ENCODE assay signal across 15 cellular contexts in genomic region chr1:64680601-64681000, GRCh38.
A peak's percentile ranks its signal among the peaks of the same experiment; 100 is the strongest.
DNase-seq lines count a peak whose midpoint lies in the region; ATAC-seq and TF ChIP-seq lines count a peak whose summit lies in the region.
"Had no signal": no experiment of that assay in that cellular context is flagged by ENCODE, and none has a peak within 500 bp of the region (broad histone marks: within the 10 kb centered on the region; RNA-seq: fewer than 3 reads in every experiment).

No MANE protein-coding gene starts in this region.

- no peaks in the 10 kb centered on the region for H3K27me3 Mint-ChIP-seq in brain
- H3K27me3 Mint-ChIP-seq in neural progenitor cell (ENCODE audit: insufficient read depth, low read depth) = no peaks in the 10 kb centered on the region
- H3K27me3 Mint-ChIP-seq: CD4-positive, alpha-beta T cell had no signal

- DNase-seq in heart left ventricle (no peak), left ventricle myocardium inferior (no peak), neural progenitor cell (ENCODE audit: low spot score) (no peak)
- DNase-seq in activated CD4-positive, alpha-beta T cell treated with anti-CD3 and anti-CD28 coated beads for 48 hours = no peak
- DNase-seq: ACHN; C1 segment of cervical spinal cord; Calu3; CD4-positive, alpha-beta T cell; DMS 273 treated with DMSO at 0.1 percent for 48 hours; GOT3; H9 had no signal

- no peak overlapping the region for H3K27ac ChIP-seq in heart left ventricle
- no peak overlapping the region for H3K27ac ChIP-seq in left ventricle myocardium inferior (replicated peaks)
- no peak overlapping the region for H3K27ac ChIP-seq in neural progenitor cell
- H3K27ac ChIP-seq in temporal lobe (ENCODE audit: low read depth, low read length) = peak overlapping the region; percentile 44

- TF ChIP-seq POLR2A in heart left ventricle (IDR thresholded peaks at IDR 0.05) = no peak

- H3K4me3 Mint-ChIP-seq in brain (no peak overlapping the region), neural progenitor cell (no peak overlapping the region)
- H3K4me3 Mint-ChIP-seq: B cell; CD4-positive, alpha-beta T cell; H9 had no signal

- intact Hi-C loops in heart left ventricle (cut with DNase I) (loop anchor here in 4 of 10 donors (5.0 to 10.0 kb wide), 4 partner anchors 64 to 1004 kb away; partner anchors contain the start of gene RAVER2 (in 1 of the 4)), left ventricle myocardium inferior (cut with micrococcal nuclease) (no loop called here)

- no peak overlapping the region for H2AFZ ChIP-seq in neural progenitor cell (replicated peaks)

- H3K4me2 ChIP-seq in neural progenitor cell = no peak overlapping the region

- TF ChIP-seq CTCF in heart left ventricle (IDR thresholded peaks at IDR 0.05) (no peak), left ventricle myocardium inferior (IDR thresholded peaks at IDR 0.05; ENCODE audit: borderline replicate concordance) (no peak), brain (conservative IDR thresholded peaks at IDR 0.05) (no peak), neural progenitor cell (IDR thresholded peaks at IDR 0.05) (no peak)

- H3K9me3 ChIP-seq in heart left ventricle (no peaks in the 10 kb centered on the region), left ventricle myocardium inferior (replicated peaks) (no peaks in the 10 kb centered on the region), neural progenitor cell (ENCODE audit: low read depth) (no peaks in the 10 kb centered on the region)

- H3K9me3 Mint-ChIP-seq in brain (no peaks in the 10 kb centered on the region), neural progenitor cell (no peaks in the 10 kb centered on the region)
- H3K9me3 Mint-ChIP-seq: CD4-positive, alpha-beta T cell; H9 had no signal

- ATAC-seq in heart left ventricle = peak; percentile 30 to 87 (median 73)
- ATAC-seq in GM21529 (IDR thresholded peaks at IDR 0.05; ENCODE audit: unreplicated experiment) = no peak

- H3K4me3 ChIP-seq in heart left ventricle (no peak overlapping the region), left ventricle myocardium inferior (no peak overlapping the region), neural progenitor cell (no peak overlapping the region)

- WGBS in heart left ventricle, 4 donors = 45 to 69% (median 51%) methylated on average over 2 of the region's 2 CpGs

- H3K4me1 ChIP-seq in heart left ventricle = peaks cover 0 to 6% (median 0%) of the 10 kb centered on the region in 12 donors
- H3K4me1 ChIP-seq in left ventricle myocardium inferior = no peaks in the 10 kb centered on the region
- H3K4me1 ChIP-seq in neural progenitor cell = no peaks in the 10 kb centered on the region

- H4K20me1 ChIP-seq in neural progenitor cell (ENCODE audit: low read depth) = peaks cover under 1% of the 10 kb centered on the region

- no peaks in the 10 kb centered on the region for H3K79me2 ChIP-seq in neural progenitor cell (ENCODE audit: low read depth)

- H3K36me3 Mint-ChIP-seq in brain (peaks cover 82% of the 10 kb centered on the region), neural progenitor cell (peaks cover 72% of the 10 kb centered on the region)

- peaks cover 9% of the 10 kb centered on the region for H3F3A ChIP-seq in neural progenitor cell (ENCODE audit: low read depth)

- no peaks in the 10 kb centered on the region for H3K27me3 ChIP-seq in heart left ventricle
- no peaks in the 10 kb centered on the region for H3K27me3 ChIP-seq in left ventricle myocardium inferior (ENCODE audit: low read depth)
- H3K27me3 ChIP-seq in neural progenitor cell = no peaks in the 10 kb centered on the region

- H3K4me1 Mint-ChIP-seq in brain (peaks cover 54% of the 10 kb centered on the region), neural progenitor cell (peaks cover 32% of the 10 kb centered on the region)
- H3K4me1 Mint-ChIP-seq: B cell, H9 had no signal

- no peak overlapping the region for H3K9ac ChIP-seq in neural progenitor cell

- peak overlapping the region in 4 of 5 experiments; percentile 18 to 86 (median 74) for H3K27ac Mint-ChIP-seq in brain
- peak overlapping the region; percentile 77 for H3K27ac Mint-ChIP-seq in neural progenitor cell
- H3K27ac Mint-ChIP-seq: B cell; CD4-positive, alpha-beta T cell had no signal

- H3K36me3 ChIP-seq in heart left ventricle (peaks cover 0 to 84% (median 16%) of the 10 kb centered on the region in 9 donors), left ventricle myocardium inferior (peaks cover 34% of the 10 kb centered on the region), neural progenitor cell (peaks cover 23% of the 10 kb centered on the region)
